In the genomic region with DNA sequence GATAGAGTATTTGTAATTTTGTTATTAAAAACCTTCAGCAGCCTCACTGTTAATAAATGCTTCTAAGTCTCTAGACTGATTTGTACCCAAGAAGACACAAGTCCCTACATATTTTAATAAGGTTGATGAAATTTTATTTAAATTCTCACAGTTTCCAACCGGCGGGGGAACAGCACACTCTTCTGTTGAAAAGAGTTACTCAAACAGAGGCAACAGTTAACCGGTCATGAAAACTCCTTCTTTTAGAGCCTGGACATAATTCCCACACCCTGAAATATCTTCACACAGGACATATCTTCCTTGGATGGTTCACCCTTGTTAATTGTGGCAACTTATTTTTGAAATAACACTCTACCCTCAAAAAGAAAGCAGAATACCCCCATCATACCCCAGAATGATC, we compare ENCODE assay signal across 8 cellular contexts.
DNase-seq lines count a peak whose midpoint lies in the region; ATAC-seq and TF ChIP-seq lines count a peak whose summit lies in the region.

No MANE protein-coding gene starts in this region.

- H3K27ac Mint-ChIP-seq in stimulated activated naive CD8-positive, alpha-beta T cell treated with anti-CD3 and anti-CD28 coated beads, Interleukin-15, amount 100 ng/mL, for 72 hours, result peak overlapping the region; percentile 99

- H3K4me3 Mint-ChIP-seq in stimulated activated naive CD8-positive, alpha-beta T cell treated with anti-CD3 and anti-CD28 coated beads, Interleukin-15, amount 100 ng/mL, for 72 hours, result peak overlapping the region; percentile 77 to 98

- no peaks in the 10 kb centered on the region for H3K9me3 Mint-ChIP-seq in stimulated activated naive CD8-positive, alpha-beta T cell treated with anti-CD3 and anti-CD28 coated beads, Interleukin-15, amount 100 ng/mL, for 72 hours

- no peak overlapping the region for H3K4me3 ChIP-seq in cardiac fibroblast (replicated peaks in 1 of 2; ENCODE audit: low read depth in 2 of 2, low read length in 2 of 2)

- H3K27me3 Mint-ChIP-seq in stimulated activated naive CD8-positive, alpha-beta T cell treated with anti-CD3 and anti-CD28 coated beads, Interleukin-15, amount 100 ng/mL, for 72 hours, result no peaks in the 10 kb centered on the region

- peak; percentile 51 for TF ChIP-seq CTCF in cardiac fibroblast (IDR thresholded peaks at IDR 0.05; ENCODE audit: low read depth, low read length)

- peak; percentile 35 for ATAC-seq in left lobe of liver
- ATAC-seq in stimulated activated naive CD8-positive, alpha-beta T cell treated with anti-CD3 and anti-CD28 coated beads, Interleukin-15, amount 100 ng/mL, for 72 hours, result no peak
- ATAC-seq in GM18502 (IDR thresholded peaks at IDR 0.05; ENCODE audit: poor library complexity, unreplicated experiment), result no peak
- no peak for ATAC-seq in HG02870 (IDR thresholded peaks at IDR 0.05; ENCODE audit: unreplicated experiment)

- peaks cover 65% of the 10 kb centered on the region for H3K4me1 Mint-ChIP-seq in stimulated activated naive CD8-positive, alpha-beta T cell treated with anti-CD3 and anti-CD28 coated beads, Interleukin-15, amount 100 ng/mL, for 72 hours

- peak; percentile 35 for DNase-seq in activated CD8-positive, alpha-beta memory T cell treated with anti-CD3 and anti-CD28 coated beads, Interleukin-2, amount 50 U/mL, for 4 hours
- DNase-seq in activated CD8-positive, alpha-beta memory T cell treated with anti-CD3 and anti-CD28 coated beads, Interleukin-2, amount 50 U/mL, for 48 hours, result no peak
- peak; percentile 74 to 77 for DNase-seq in cardiac fibroblast (ENCODE audit: low read depth in 2 of 2)
- DNase-seq in left lobe of liver (ENCODE audit: low spot score), result no peak
- DNase-seq in stimulated activated naive CD8-positive, alpha-beta T cell treated with anti-CD3 and anti-CD28 coated beads, Interleukin-15, amount 100 ng/mL, for 72 hours, result no peak
- DNase-seq in NCI-H82 treated with DMSO at 0.1 percent for 48 hours (lab: John Stamatoyannopoulos, UW; ENCODE audit: unreplicated experiment), result no peak

Comparison
In these comparisons a context has a peak if more than half of its experiments do, and no peak if none do; other contexts are left out.
1. DNase-seq: peak in activated CD8-positive, alpha-beta memory T cell treated with anti-CD3 and anti-CD28 coated beads, Interleukin-2, amount 50 U/mL, for 4 hours (single experiment) and cardiac fibroblast (2 of 2); none in activated CD8-positive, alpha-beta memory T cell treated with anti-CD3 and anti-CD28 coated beads, Interleukin-2, amount 50 U/mL, for 48 hours (single experiment), left lobe of liver (single experiment), stimulated activated naive CD8-positive, alpha-beta T cell treated with anti-CD3 and anti-CD28 coated beads, Interleukin-15, amount 100 ng/mL, for 72 hours (0 of 2) and NCI-H82 treated with DMSO at 0.1 percent for 48 hours (single experiment).